ENCODE assay signal across 7 cellular contexts in genomic region chr2:206033452-206033851, GRCh38. TPM values are rescaled to one million over a fixed set of nuclear protein-coding genes. Genes with fewer than 3 reads are reported as not detected.
DNase-seq lines count a peak whose midpoint lies in the region; ATAC-seq and TF ChIP-seq lines count a peak whose summit lies in the region.
"Not testable (repeated sequence)": the region's sequence is repeated elsewhere in the genome, so short reads cannot be mapped to it uniquely, and the experiment has no call there.

No MANE protein-coding gene starts in this region.

- H3K27me3 Mint-ChIP-seq in CD8-positive, alpha-beta memory T cell; T-helper 2 cell treated with Interferon-gamma antibody and Interleukin-4, amounts not matched to agents 5 μg/mL and 100 μg/mL, for 36 hours (ENCODE audit: low read depth); activated T-cell treated with anti-CD3 and anti-CD28 coated beads, Interleukin-2, amount 50 U/mL, for 72 hours (ENCODE audit: low read depth); activated naive CD4-positive, alpha-beta T cell treated with anti-CD3 and anti-CD28 coated beads, Interleukin-2, amount 10 ng/mL, durations not matched to agents 7 days and 5 days; activated naive CD8-positive, alpha-beta T cell treated with anti-CD3 and anti-CD28 coated beads, Interleukin-2, amount 10 ng/mL, durations not matched to agents 7 days and 5 days; endodermal cell (ENCODE audit: insufficient read depth); naive thymus-derived CD4-positive, alpha-beta T cell: not testable (repeated sequence)

- intact Hi-C loops in naive thymus-derived CD4-positive, alpha-beta T cell (cut with micrococcal nuclease): not testable (repeated sequence)

- not testable (repeated sequence) for DNase-seq in CD8-positive, alpha-beta memory T cell; T-helper 2 cell treated with Interferon-gamma antibody and Interleukin-4, amounts not matched to agents 5 μg/mL and 100 μg/mL, for 36 hours (ENCODE audit: low spot score); activated T-cell treated with anti-CD3 and anti-CD28 coated beads, Interleukin-2, amount 50 U/mL, for 72 hours; activated naive CD4-positive, alpha-beta T cell treated with anti-CD3 and anti-CD28 coated beads, Interleukin-2, amount 10 ng/mL, durations not matched to agents 7 days and 5 days; activated naive CD8-positive, alpha-beta T cell treated with anti-CD3 and anti-CD28 coated beads, Interleukin-2, amount 10 ng/mL, durations not matched to agents 7 days and 5 days; endodermal cell; naive thymus-derived CD4-positive, alpha-beta T cell

- WGBS in endodermal cell (ENCODE audit: insufficient coverage in 1 of 2, insufficient read length in 1 of 2), 2 experiments: 73% methylated on average over 1 of the region's 1 CpG; no CpG with 5 or more reads in 1 of the 2 experiments

- not testable (repeated sequence) for ATAC-seq in activated T-cell treated with anti-CD3 and anti-CD28 coated beads, Interleukin-2, amount 50 U/mL, for 72 hours (replicated peaks in 1 of 2); activated naive CD8-positive, alpha-beta T cell treated with anti-CD3 and anti-CD28 coated beads, Interleukin-2, amount 10 ng/mL, durations not matched to agents 7 days and 5 days (ENCODE audit: low read depth); naive thymus-derived CD4-positive, alpha-beta T cell

- not testable (repeated sequence) for H3K27me3 ChIP-seq in CD8-positive, alpha-beta memory T cell (ENCODE audit: insufficient read depth, low read length, poor library complexity, severe bottlenecking); endodermal cell (ENCODE audit: control insufficient read depth, insufficient read depth, low read length, poor library complexity, severe bottlenecking); naive thymus-derived CD4-positive, alpha-beta T cell (ENCODE audit: control insufficient read depth in 2 of 2, insufficient read depth in 2 of 2, low read length in 2 of 2)

- not testable (repeated sequence) for H3K9me3 Mint-ChIP-seq in CD8-positive, alpha-beta memory T cell
- H3K9me3 Mint-ChIP-seq in T-helper 2 cell treated with Interferon-gamma antibody and Interleukin-4, amounts not matched to agents 5 μg/mL and 100 μg/mL, for 36 hours: peaks cover 42% of the 10 kb centered on the region
- H3K9me3 Mint-ChIP-seq in activated T-cell treated with anti-CD3 and anti-CD28 coated beads, Interleukin-2, amount 50 U/mL, for 72 hours: peaks cover 10 to 14% of the 10 kb centered on the region in 2 donors
- peaks cover 23% of the 10 kb centered on the region for H3K9me3 Mint-ChIP-seq in activated naive CD4-positive, alpha-beta T cell treated with anti-CD3 and anti-CD28 coated beads, Interleukin-2, amount 10 ng/mL, durations not matched to agents 7 days and 5 days
- peaks cover 16% of the 10 kb centered on the region for H3K9me3 Mint-ChIP-seq in activated naive CD8-positive, alpha-beta T cell treated with anti-CD3 and anti-CD28 coated beads, Interleukin-2, amount 10 ng/mL, durations not matched to agents 7 days and 5 days
- H3K9me3 Mint-ChIP-seq in endodermal cell: peaks cover 66% of the 10 kb centered on the region
- peaks cover 0 to 31% (median 8%) of the 10 kb centered on the region in 11 donors for H3K9me3 Mint-ChIP-seq in naive thymus-derived CD4-positive, alpha-beta T cell

- peaks cover 55 to 88% (median 82%) of the 10 kb centered on the region in 3 donors for H3K4me1 Mint-ChIP-seq in CD8-positive, alpha-beta memory T cell
- H3K4me1 Mint-ChIP-seq in T-helper 2 cell treated with Interferon-gamma antibody and Interleukin-4, amounts not matched to agents 5 μg/mL and 100 μg/mL, for 36 hours (ENCODE audit: low read depth): peaks cover 39% of the 10 kb centered on the region
- peaks cover 65% of the 10 kb centered on the region for H3K4me1 Mint-ChIP-seq in activated T-cell treated with anti-CD3 and anti-CD28 coated beads, Interleukin-2, amount 50 U/mL, for 72 hours (ENCODE audit: low read depth)
- H3K4me1 Mint-ChIP-seq in activated naive CD4-positive, alpha-beta T cell treated with anti-CD3 and anti-CD28 coated beads, Interleukin-2, amount 10 ng/mL, durations not matched to agents 7 days and 5 days: peaks cover 36% of the 10 kb centered on the region
- peaks cover 27% of the 10 kb centered on the region for H3K4me1 Mint-ChIP-seq in activated naive CD8-positive, alpha-beta T cell treated with anti-CD3 and anti-CD28 coated beads, Interleukin-2, amount 10 ng/mL, durations not matched to agents 7 days and 5 days
- H3K4me1 Mint-ChIP-seq in endodermal cell: peaks cover 28% of the 10 kb centered on the region
- peaks cover 26 to 78% (median 60%) of the 10 kb centered on the region in 7 donors for H3K4me1 Mint-ChIP-seq in naive thymus-derived CD4-positive, alpha-beta T cell

- H3K4me1 ChIP-seq in CD8-positive, alpha-beta memory T cell (ENCODE audit: insufficient read depth, low read length); endodermal cell (ENCODE audit: control insufficient read depth, insufficient read depth, low read length); naive thymus-derived CD4-positive, alpha-beta T cell (ENCODE audit: control insufficient read depth in 2 of 2, insufficient read depth in 2 of 2, low read length in 2 of 2): not testable (repeated sequence)

- H3K27ac ChIP-seq in CD8-positive, alpha-beta memory T cell (ENCODE audit: low read depth, low read length); endodermal cell (ENCODE audit: low read depth, low read length); naive thymus-derived CD4-positive, alpha-beta T cell (ENCODE audit: low read depth, low read length): not testable (repeated sequence)

- peak overlapping the region; percentile 80 for H3K9ac ChIP-seq in endodermal cell (ENCODE audit: extremely low read depth, low read length, poor library complexity, severe bottlenecking)

- peak overlapping the region in 2 of 7 donors; percentile 16 to 31 for H3K4me3 Mint-ChIP-seq in CD8-positive, alpha-beta memory T cell
- not testable (repeated sequence) for H3K4me3 Mint-ChIP-seq in T-helper 2 cell treated with Interferon-gamma antibody and Interleukin-4, amounts not matched to agents 5 μg/mL and 100 μg/mL, for 36 hours; activated T-cell treated with anti-CD3 and anti-CD28 coated beads, Interleukin-2, amount 50 U/mL, for 72 hours; activated naive CD4-positive, alpha-beta T cell treated with anti-CD3 and anti-CD28 coated beads, Interleukin-2, amount 10 ng/mL, durations not matched to agents 7 days and 5 days; activated naive CD8-positive, alpha-beta T cell treated with anti-CD3 and anti-CD28 coated beads, Interleukin-2, amount 10 ng/mL, durations not matched to agents 7 days and 5 days
- H3K4me3 Mint-ChIP-seq in endodermal cell: peak overlapping the region; percentile 5
- H3K4me3 Mint-ChIP-seq in naive thymus-derived CD4-positive, alpha-beta T cell: peak overlapping the region in 7 of 10 donors; percentile 5 to 50 (median 29)

- peak overlapping the region in 6 of 8 donors; percentile 1 to 56 (median 7) for H3K27ac Mint-ChIP-seq in CD8-positive, alpha-beta memory T cell
- H3K27ac Mint-ChIP-seq in T-helper 2 cell treated with Interferon-gamma antibody and Interleukin-4, amounts not matched to agents 5 μg/mL and 100 μg/mL, for 36 hours: peak overlapping the region; percentile 1
- peak overlapping the region; percentile 13 for H3K27ac Mint-ChIP-seq in activated T-cell treated with anti-CD3 and anti-CD28 coated beads, Interleukin-2, amount 50 U/mL, for 72 hours
- H3K27ac Mint-ChIP-seq in activated naive CD4-positive, alpha-beta T cell treated with anti-CD3 and anti-CD28 coated beads, Interleukin-2, amount 10 ng/mL, durations not matched to agents 7 days and 5 days: peak overlapping the region; percentile 5
- peak overlapping the region; percentile 35 for H3K27ac Mint-ChIP-seq in activated naive CD8-positive, alpha-beta T cell treated with anti-CD3 and anti-CD28 coated beads, Interleukin-2, amount 10 ng/mL, durations not matched to agents 7 days and 5 days
- H3K27ac Mint-ChIP-seq in endodermal cell: not testable (repeated sequence)
- peak overlapping the region in 6 of 9 donors; percentile 4 to 81 (median 60) for H3K27ac Mint-ChIP-seq in naive thymus-derived CD4-positive, alpha-beta T cell

- H3K9me3 ChIP-seq in CD8-positive, alpha-beta memory T cell (ENCODE audit: low read length); naive thymus-derived CD4-positive, alpha-beta T cell (ENCODE audit: control insufficient read depth in 2 of 3, low read length in 3 of 3): not testable (repeated sequence)
- H3K9me3 ChIP-seq in endodermal cell (ENCODE audit: control insufficient read depth, low read length): peaks cover 67% of the 10 kb centered on the region

- POLR2A ChIA-PET in CD8-positive, alpha-beta memory T cell (lab: Charles Lee); activated naive CD8-positive, alpha-beta T cell treated with anti-CD3 and anti-CD28 coated beads, Interleukin-2, amount 10 ng/mL, durations not matched to agents 7 days and 5 days (lab: Charles Lee); naive thymus-derived CD4-positive, alpha-beta T cell (lab: Charles Lee): not testable (repeated sequence)

- H3K36me3 ChIP-seq in CD8-positive, alpha-beta memory T cell (ENCODE audit: insufficient read depth, low read length): not testable (repeated sequence)
- peaks cover 67% of the 10 kb centered on the region for H3K36me3 ChIP-seq in endodermal cell (ENCODE audit: control insufficient read depth, insufficient read depth, low read length)
- H3K36me3 ChIP-seq in naive thymus-derived CD4-positive, alpha-beta T cell (ENCODE audit: control insufficient read depth in 2 of 3, insufficient read depth in 3 of 3, low read length in 3 of 3): peaks cover 0 to 52% (median 6%) of the 10 kb centered on the region in 3 experiments

- CTCF ChIA-PET in CD8-positive, alpha-beta memory T cell (lab: Charles Lee): interaction anchor here (1.2 kb wide), 1 partner anchor 14 kb away, joined by 3 read pairs; no protein-coding TSS in a partner anchor
- CTCF ChIA-PET in activated naive CD4-positive, alpha-beta T cell treated with anti-CD3 and anti-CD28 coated beads, Interleukin-2, amount 10 ng/mL, durations not matched to agents 7 days and 5 days (lab: Charles Lee); naive thymus-derived CD4-positive, alpha-beta T cell (lab: Charles Lee): not testable (repeated sequence)

- TF ChIP-seq CTCF in endodermal cell (conservative IDR thresholded peaks at IDR 0.05): not testable (repeated sequence)

- peaks cover 56 to 85% (median 57%) of the 10 kb centered on the region in 3 donors for H3K36me3 Mint-ChIP-seq in CD8-positive, alpha-beta memory T cell
- H3K36me3 Mint-ChIP-seq in T-helper 2 cell treated with Interferon-gamma antibody and Interleukin-4, amounts not matched to agents 5 μg/mL and 100 μg/mL, for 36 hours (ENCODE audit: low read depth): peaks cover 76% of the 10 kb centered on the region
- H3K36me3 Mint-ChIP-seq in activated T-cell treated with anti-CD3 and anti-CD28 coated beads, Interleukin-2, amount 50 U/mL, for 72 hours (ENCODE audit: insufficient read depth in 2 of 2): peaks cover 27 to 68% of the 10 kb centered on the region in 2 donors
- H3K36me3 Mint-ChIP-seq in activated naive CD4-positive, alpha-beta T cell treated with anti-CD3 and anti-CD28 coated beads, Interleukin-2, amount 10 ng/mL, durations not matched to agents 7 days and 5 days: peaks cover 85% of the 10 kb centered on the region
- peaks cover 77% of the 10 kb centered on the region for H3K36me3 Mint-ChIP-seq in activated naive CD8-positive, alpha-beta T cell treated with anti-CD3 and anti-CD28 coated beads, Interleukin-2, amount 10 ng/mL, durations not matched to agents 7 days and 5 days
- H3K36me3 Mint-ChIP-seq in endodermal cell (ENCODE audit: low read depth): peaks cover 93% of the 10 kb centered on the region
- peaks cover 31 to 91% (median 80%) of the 10 kb centered on the region in 5 donors for H3K36me3 Mint-ChIP-seq in naive thymus-derived CD4-positive, alpha-beta T cell

- H3K4me3 ChIP-seq in CD8-positive, alpha-beta memory T cell (ENCODE audit: low read length); naive thymus-derived CD4-positive, alpha-beta T cell (ENCODE audit: low read length): not testable (repeated sequence)
- peak overlapping the region; percentile 66 for H3K4me3 ChIP-seq in endodermal cell (ENCODE audit: low read length)

RNA-seq across cellular contexts. Expression of gene INO80D, which starts 52.5 kb away (rescaled TPM):
- 10 to 100 TPM; 20.7 to 22.4 TPM for total RNA-seq in CD8-positive, alpha-beta memory T cell
- 10.6 TPM for polyA plus RNA-seq in CD8-positive, alpha-beta memory T cell
- total RNA-seq in activated T-cell treated with anti-CD3 and anti-CD28 coated beads, Interleukin-2, amount 50 U/mL, for 72 hours: 10 to 100 TPM; 30.2 to 32.2 TPM
- 10 to 100 TPM; 25.5 to 28.5 TPM for total RNA-seq in activated naive CD8-positive, alpha-beta T cell treated with anti-CD3 and anti-CD28 coated beads, Interleukin-2, amount 10 ng/mL, durations not matched to agents 7 days and 5 days
- total RNA-seq in endodermal cell: 10 to 100 TPM; 27.6 to 35.2 TPM
- polyA plus RNA-seq in endodermal cell (2013, experiment 1 of 2): 4.6 TPM
- 6.0 TPM for polyA plus RNA-seq in endodermal cell (2013, experiment 2 of 2)
- 10 to 100 TPM; 30.7 to 50.9 (median 43.4) TPM for total RNA-seq in naive thymus-derived CD4-positive, alpha-beta T cell
- polyA plus RNA-seq in naive thymus-derived CD4-positive, alpha-beta T cell: 10 to 100 TPM; 13.4 to 16.7 TPM
